Comparison of ENCODE assay signal across 1 cellular context in the genomic region with DNA sequence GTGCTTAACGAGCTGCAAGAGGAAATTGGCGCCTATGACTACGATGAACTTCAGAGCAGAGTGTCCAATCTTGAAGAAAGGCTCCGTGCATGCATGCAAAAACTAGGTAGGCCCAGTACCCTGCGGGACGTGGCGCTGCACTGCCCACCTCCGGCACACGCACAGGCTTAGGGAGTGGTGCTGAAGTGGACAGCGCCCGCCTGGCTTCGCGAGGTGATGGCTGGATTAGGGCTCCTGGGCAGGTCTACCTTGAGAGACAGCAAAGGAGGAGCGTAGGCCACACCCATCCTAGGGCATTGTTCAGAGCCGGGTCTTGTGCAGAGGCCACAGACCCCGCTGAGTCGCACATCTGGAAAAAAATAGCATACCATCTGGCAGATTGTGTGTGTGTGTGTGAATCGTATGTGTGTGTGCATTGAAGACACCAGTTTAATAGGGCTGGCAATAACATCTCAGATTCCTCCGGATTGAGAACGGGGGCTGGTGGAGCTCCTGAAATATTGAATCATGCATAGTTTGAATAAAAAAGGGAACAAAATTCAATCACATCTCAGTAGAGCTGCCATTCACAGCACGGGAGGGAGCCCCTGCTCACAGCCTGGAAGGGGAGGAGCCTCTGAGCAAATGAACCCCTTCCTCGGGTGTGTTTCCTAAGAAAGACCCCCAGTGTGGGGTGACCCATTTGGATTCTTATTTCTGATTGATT.
TF ChIP-seq lines count a peak whose summit lies in the region.

No MANE protein-coding gene starts in this region.

TF ChIP-seq in HepG2, 621 proteins besides CTCF, POLR2A, EP300 and RAD21 (continued from another document):
- TF ChIP-seq ZNF687 (CRISPR knock-in tag; IDR thresholded peaks at IDR 0.05) (0 out of 2 replicates have a peak, but pooled peaks have one; percentile 12), ATF1 (CRISPR knock-in tag; IDR thresholded peaks at IDR 0.05) (no peak), KDM2A (CRISPR knock-in tag; IDR thresholded peaks at IDR 0.05; ENCODE audit: borderline replicate concordance, low read depth) (0 out of 2 replicates have a peak, but pooled peaks have one; percentile 24), EED (CRISPR knock-in tag; IDR thresholded peaks at IDR 0.05) (no peak), MAFG (CRISPR knock-in tag; IDR thresholded peaks at IDR 0.05) (no peak), SATB2 (CRISPR knock-in tag; IDR thresholded peaks at IDR 0.05) (no peak), ZNF468 (CRISPR knock-in tag; IDR thresholded peaks at IDR 0.05) (peak; percentile 87; the same call in 1 of the 2 replicates), ZNF383 (CRISPR knock-in tag; IDR thresholded peaks at IDR 0.05; ENCODE audit: borderline replicate concordance) (no peak), SSRP1 (CRISPR knock-in tag; IDR thresholded peaks at IDR 0.05) (no peak), MXD4 (CRISPR knock-in tag; IDR thresholded peaks at IDR 0.05) (no peak), ZNF382 (CRISPR knock-in tag; IDR thresholded peaks at IDR 0.05; ENCODE audit: borderline replicate concordance) (no peak), RFXAP (CRISPR knock-in tag; IDR thresholded peaks at IDR 0.05; ENCODE audit: borderline replicate concordance) (no peak), ZNF224 (CRISPR knock-in tag; IDR thresholded peaks at IDR 0.05) (no peak), CHCHD3 (CRISPR knock-in tag; IDR thresholded peaks at IDR 0.05) (no peak), ZFP37 (CRISPR knock-in tag; IDR thresholded peaks at IDR 0.05; ENCODE audit: borderline replicate concordance) (no peak), ZSCAN21 (CRISPR knock-in tag; IDR thresholded peaks at IDR 0.05; ENCODE audit: borderline replicate concordance) (0 out of 2 replicates have a peak, but pooled peaks have one; percentile 59), NFKB2 (CRISPR knock-in tag; IDR thresholded peaks at IDR 0.05; ENCODE audit: borderline replicate concordance) (no peak), BHLHE40 (IDR thresholded peaks at IDR 0.05; ENCODE audit: low read length) (no peak), NAIF1 (CRISPR knock-in tag; IDR thresholded peaks at IDR 0.05; ENCODE audit: borderline replicate concordance) (no peak), ZNF839 (CRISPR knock-in tag; IDR thresholded peaks at IDR 0.05; ENCODE audit: borderline replicate concordance) (no peak), ZZZ3 (CRISPR knock-in tag; IDR thresholded peaks at IDR 0.05; ENCODE audit: borderline replicate concordance) (no peak), MYNN (CRISPR knock-in tag; IDR thresholded peaks at IDR 0.05; ENCODE audit: low read depth) (no peak), ATAD3A (CRISPR knock-in tag; IDR thresholded peaks at IDR 0.05) (no peak), ZFAT (CRISPR knock-in tag; conservative IDR thresholded peaks at IDR 0.05) (no peak), ZNF768 (CRISPR knock-in tag; IDR thresholded peaks at IDR 0.05) (peak; percentile 36; the same call in 1 of the 2 replicates), MIER2 (CRISPR knock-in tag; IDR thresholded peaks at IDR 0.05) (peak; percentile 96), MAFK (conservative IDR thresholded peaks at IDR 0.05 in 1 of 2, IDR thresholded peaks at IDR 0.05 in 1 of 2; ENCODE audit: low read length in 2 of 2) (no peak), ZBTB46 (CRISPR knock-in tag; IDR thresholded peaks at IDR 0.05; ENCODE audit: borderline replicate concordance) (no peak), ELF3 (CRISPR knock-in tag; IDR thresholded peaks at IDR 0.05) (no peak), KLF12 (CRISPR knock-in tag; IDR thresholded peaks at IDR 0.05; ENCODE audit: borderline replicate concordance) (no peak), RXRA (CRISPR knock-in tag; IDR thresholded peaks at IDR 0.05) (no peak)
- TF ChIP-seq, protein P1, sequence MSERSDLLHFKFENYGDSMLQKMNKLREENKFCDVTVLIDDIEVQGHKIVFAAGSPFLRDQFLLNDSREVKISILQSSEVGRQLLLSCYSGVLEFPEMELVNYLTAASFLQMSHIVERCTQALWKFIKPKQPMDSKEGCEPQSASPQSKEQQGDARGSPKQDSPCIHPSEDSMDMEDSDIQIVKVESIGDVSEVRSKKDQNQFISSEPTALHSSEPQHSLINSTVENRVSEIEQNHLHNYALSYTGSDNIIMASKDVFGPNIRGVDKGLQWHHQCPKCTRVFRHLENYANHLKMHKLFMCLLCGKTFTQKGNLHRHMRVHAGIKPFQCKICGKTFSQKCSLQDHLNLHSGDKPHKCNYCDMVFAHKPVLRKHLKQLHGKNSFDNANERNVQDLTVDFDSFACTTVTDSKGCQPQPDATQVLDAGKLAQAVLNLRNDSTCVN (CRISPR knock-in tag; IDR thresholded peaks at IDR 0.05; ENCODE audit: borderline replicate concordance), result no peak
- TF ChIP-seq, protein P2, sequence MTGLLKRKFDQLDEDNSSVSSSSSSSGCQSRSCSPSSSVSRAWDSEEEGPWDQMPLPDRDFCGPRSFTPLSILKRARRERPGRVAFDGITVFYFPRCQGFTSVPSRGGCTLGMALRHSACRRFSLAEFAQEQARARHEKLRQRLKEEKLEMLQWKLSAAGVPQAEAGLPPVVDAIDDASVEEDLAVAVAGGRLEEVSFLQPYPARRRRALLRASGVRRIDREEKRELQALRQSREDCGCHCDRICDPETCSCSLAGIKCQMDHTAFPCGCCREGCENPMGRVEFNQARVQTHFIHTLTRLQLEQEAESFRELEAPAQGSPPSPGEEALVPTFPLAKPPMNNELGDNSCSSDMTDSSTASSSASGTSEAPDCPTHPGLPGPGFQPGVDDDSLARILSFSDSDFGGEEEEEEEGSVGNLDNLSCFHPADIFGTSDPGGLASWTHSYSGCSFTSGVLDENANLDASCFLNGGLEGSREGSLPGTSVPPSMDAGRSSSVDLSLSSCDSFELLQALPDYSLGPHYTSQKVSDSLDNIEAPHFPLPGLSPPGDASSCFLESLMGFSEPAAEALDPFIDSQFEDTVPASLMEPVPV (CRISPR knock-in tag; IDR thresholded peaks at IDR 0.05), result no peak
- TF ChIP-seq, protein P3, sequence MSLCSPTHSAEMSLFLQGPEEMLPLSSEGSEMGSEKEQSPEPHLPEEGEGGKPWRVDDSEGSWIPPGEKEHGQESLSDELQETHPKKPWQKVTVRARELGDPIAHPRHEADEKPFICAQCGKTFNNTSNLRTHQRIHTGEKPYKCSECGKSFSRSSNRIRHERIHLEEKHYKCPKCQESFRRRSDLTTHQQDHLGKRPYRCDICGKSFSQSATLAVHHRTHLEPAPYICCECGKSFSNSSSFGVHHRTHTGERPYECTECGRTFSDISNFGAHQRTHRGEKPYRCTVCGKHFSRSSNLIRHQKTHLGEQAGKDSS (CRISPR knock-in tag; IDR thresholded peaks at IDR 0.05; ENCODE audit: borderline replicate concordance, low read depth), result no peak
- TF ChIP-seq, protein P4, sequence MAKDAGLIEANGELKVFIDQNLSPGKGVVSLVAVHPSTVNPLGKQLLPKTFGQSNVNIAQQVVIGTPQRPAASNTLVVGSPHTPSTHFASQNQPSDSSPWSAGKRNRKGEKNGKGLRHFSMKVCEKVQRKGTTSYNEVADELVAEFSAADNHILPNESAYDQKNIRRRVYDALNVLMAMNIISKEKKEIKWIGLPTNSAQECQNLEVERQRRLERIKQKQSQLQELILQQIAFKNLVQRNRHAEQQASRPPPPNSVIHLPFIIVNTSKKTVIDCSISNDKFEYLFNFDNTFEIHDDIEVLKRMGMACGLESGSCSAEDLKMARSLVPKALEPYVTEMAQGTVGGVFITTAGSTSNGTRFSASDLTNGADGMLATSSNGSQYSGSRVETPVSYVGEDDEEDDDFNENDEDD (CRISPR knock-in tag; IDR thresholded peaks at IDR 0.05; ENCODE audit: borderline replicate concordance), result no peak
TF ChIP-seq in HepG2: peak in this region for 14.
